Comparison of ENCODE assay signal across 9 cellular contexts in the genomic region with DNA sequence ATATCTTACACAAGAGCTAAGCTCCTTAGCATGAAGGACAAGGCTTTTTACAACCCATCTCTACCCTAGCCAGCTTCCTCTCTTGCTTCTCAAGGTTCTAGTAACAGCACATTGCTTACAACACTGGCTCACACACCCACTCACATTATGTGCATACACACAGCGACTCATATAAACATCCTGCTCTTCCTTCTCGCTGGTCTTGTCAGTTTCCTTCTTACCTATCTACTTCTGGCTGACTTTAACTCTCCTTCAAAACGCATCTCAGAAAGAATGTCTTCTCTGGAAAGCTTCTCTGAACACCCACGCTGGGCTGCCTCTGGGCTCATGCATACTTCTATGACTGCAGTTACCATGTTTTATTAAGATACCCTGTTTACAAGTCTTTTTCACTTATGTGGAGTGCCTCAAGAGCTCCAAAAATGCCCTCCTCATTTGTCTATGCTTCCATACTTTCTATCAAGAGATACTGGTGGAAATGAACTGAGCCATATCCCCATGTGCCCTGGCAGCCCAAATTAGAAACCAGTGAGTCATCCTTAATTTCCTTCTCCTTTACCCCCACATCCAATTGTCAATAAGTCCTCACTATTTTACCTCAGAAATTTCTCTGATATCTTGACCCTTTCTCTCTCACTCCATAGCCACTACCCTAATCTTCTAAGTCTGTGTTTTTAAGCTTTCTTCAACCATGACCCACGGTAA.
A peak's percentile ranks its signal among the peaks of the same experiment; 100 is the strongest.
DNase-seq lines count a peak whose midpoint lies in the region; ATAC-seq lines count a peak whose summit lies in the region.
"Had no signal": no experiment of that assay in that cellular context is flagged by ENCODE, and none has a peak within 500 bp of the region (broad histone marks: within the 10 kb centered on the region; RNA-seq: fewer than 3 reads in every experiment).

No MANE protein-coding gene starts in this region.

- H3K9me3 ChIP-seq in thymus (ENCODE audit: control insufficient read depth), result no peaks in the 10 kb centered on the region

- peak; percentile 65 for DNase-seq in activated CD8-positive, alpha-beta memory T cell treated with anti-CD3 and anti-CD28 coated beads for 24 hours
- DNase-seq in activated CD8-positive, alpha-beta memory T cell treated with anti-CD3 and anti-CD28 coated beads, Interleukin-2, amount 50 U/mL, for 48 hours, result no peak
- peak; percentile 75 for DNase-seq in SIG-M5 (lab: John Stamatoyannopoulos, UW)
- DNase-seq in OCI-M1 (lab: John Stamatoyannopoulos, UW), result no peak
- no peak for DNase-seq in NCI-H774 (lab: John Stamatoyannopoulos, UW)
- no peak for DNase-seq in NCI-H1436 treated with DMSO at 0.1 percent for 48 hours (lab: John Stamatoyannopoulos, UW)

- peak; percentile 67 for ATAC-seq in esophagus mucosa
- ATAC-seq: Panc1 had no signal

- H3K4me3 ChIP-seq in thymus (ENCODE audit: low read length), result no peak overlapping the region

- WGBS in thymus, result 74% methylated on average over 5 of the region's 5 CpGs

- peak overlapping the region; percentile 80 for H3K27ac ChIP-seq in thymus (ENCODE audit: low read depth)

- H3K27me3 ChIP-seq in thymus (ENCODE audit: control insufficient read depth, insufficient read depth), result no peaks in the 10 kb centered on the region

- H3K4me1 ChIP-seq in thymus (ENCODE audit: control insufficient read depth, insufficient read depth, low read length), result peaks cover 8% of the 10 kb centered on the region

- no peaks in the 10 kb centered on the region for H3K36me3 ChIP-seq in thymus (ENCODE audit: control insufficient read depth, insufficient read depth)

Comparison
In these comparisons a context has a peak if more than half of its experiments do, and no peak if none do; other contexts are left out.
1. DNase-seq: peak in activated CD8-positive, alpha-beta memory T cell treated with anti-CD3 and anti-CD28 coated beads for 24 hours (single experiment) and SIG-M5 (single experiment); none in activated CD8-positive, alpha-beta memory T cell treated with anti-CD3 and anti-CD28 coated beads, Interleukin-2, amount 50 U/mL, for 48 hours (single experiment), OCI-M1 (single experiment), NCI-H774 (single experiment) and NCI-H1436 treated with DMSO at 0.1 percent for 48 hours (single experiment).